1 cellular context compared by ENCODE assay signal in the genomic region with DNA sequence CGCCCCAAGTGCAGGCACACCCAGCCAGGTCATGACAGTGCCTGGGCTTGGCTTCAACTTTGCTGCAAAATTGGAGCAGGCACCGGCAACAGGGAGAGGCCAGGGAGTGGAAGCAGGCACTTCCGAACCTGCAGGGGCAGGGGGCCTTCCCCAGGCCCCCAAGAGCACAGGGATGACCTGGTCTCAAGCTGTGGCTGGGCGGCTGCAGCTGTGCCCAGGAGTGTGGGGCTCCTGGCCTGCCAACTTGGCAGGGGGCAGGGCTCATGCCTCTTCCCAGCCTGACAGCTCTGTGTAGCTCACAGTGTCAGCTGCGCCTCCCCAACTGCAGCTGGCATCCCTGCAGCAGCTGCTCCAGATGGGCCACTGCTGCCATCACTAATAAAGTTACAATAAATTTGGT.
TF ChIP-seq lines count a peak whose summit lies in the region.

No MANE protein-coding gene starts in this region.

TF ChIP-seq in SK-N-SH treated with all-trans-retinoic acid at 6 μM for 48 hours, 23 proteins besides CTCF, POLR2A, EP300 and RAD21 (continued from another document):
- TF ChIP-seq, protein P1, sequence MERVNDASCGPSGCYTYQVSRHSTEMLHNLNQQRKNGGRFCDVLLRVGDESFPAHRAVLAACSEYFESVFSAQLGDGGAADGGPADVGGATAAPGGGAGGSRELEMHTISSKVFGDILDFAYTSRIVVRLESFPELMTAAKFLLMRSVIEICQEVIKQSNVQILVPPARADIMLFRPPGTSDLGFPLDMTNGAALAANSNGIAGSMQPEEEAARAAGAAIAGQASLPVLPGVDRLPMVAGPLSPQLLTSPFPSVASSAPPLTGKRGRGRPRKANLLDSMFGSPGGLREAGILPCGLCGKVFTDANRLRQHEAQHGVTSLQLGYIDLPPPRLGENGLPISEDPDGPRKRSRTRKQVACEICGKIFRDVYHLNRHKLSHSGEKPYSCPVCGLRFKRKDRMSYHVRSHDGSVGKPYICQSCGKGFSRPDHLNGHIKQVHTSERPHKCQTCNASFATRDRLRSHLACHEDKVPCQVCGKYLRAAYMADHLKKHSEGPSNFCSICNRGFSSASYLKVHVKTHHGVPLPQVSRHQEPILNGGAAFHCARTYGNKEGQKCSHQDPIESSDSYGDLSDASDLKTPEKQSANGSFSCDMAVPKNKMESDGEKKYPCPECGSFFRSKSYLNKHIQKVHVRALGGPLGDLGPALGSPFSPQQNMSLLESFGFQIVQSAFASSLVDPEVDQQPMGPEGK (CRISPR knock-in tag; IDR thresholded peaks at IDR 0.05; ENCODE audit: borderline replicate concordance) = no peak
- TF ChIP-seq, protein P2, sequence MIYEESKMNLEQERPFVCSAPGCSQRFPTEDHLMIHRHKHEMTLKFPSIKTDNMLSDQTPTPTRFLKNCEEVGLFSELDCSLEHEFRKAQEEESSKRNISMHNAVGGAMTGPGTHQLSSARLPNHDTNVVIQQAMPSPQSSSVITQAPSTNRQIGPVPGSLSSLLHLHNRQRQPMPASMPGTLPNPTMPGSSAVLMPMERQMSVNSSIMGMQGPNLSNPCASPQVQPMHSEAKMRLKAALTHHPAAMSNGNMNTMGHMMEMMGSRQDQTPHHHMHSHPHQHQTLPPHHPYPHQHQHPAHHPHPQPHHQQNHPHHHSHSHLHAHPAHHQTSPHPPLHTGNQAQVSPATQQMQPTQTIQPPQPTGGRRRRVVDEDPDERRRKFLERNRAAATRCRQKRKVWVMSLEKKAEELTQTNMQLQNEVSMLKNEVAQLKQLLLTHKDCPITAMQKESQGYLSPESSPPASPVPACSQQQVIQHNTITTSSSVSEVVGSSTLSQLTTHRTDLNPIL (CRISPR knock-in tag; IDR thresholded peaks at IDR 0.05; ENCODE audit: low read depth) = no peak
- TF ChIP-seq, protein P3, sequence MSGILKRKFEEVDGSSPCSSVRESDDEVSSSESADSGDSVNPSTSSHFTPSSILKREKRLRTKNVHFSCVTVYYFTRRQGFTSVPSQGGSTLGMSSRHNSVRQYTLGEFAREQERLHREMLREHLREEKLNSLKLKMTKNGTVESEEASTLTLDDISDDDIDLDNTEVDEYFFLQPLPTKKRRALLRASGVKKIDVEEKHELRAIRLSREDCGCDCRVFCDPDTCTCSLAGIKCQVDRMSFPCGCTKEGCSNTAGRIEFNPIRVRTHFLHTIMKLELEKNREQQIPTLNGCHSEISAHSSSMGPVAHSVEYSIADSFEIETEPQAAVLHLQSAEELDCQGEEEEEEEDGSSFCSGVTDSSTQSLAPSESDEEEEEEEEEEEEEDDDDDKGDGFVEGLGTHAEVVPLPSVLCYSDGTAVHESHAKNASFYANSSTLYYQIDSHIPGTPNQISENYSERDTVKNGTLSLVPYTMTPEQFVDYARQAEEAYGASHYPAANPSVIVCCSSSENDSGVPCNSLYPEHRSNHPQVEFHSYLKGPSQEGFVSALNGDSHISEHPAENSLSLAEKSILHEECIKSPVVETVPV (CRISPR knock-in tag; IDR thresholded peaks at IDR 0.05) = no peak
- TF ChIP-seq ZFP3 (CRISPR knock-in tag; IDR thresholded peaks at IDR 0.05) (no peak), CSDC2 (CRISPR knock-in tag; IDR thresholded peaks at IDR 0.05) (no peak), TOX (CRISPR knock-in tag; IDR thresholded peaks at IDR 0.05; ENCODE audit: borderline replicate concordance) (no peak), ZNF8 (CRISPR knock-in tag; IDR thresholded peaks at IDR 0.05) (no peak)
- TF ChIP-seq, protein P4, sequence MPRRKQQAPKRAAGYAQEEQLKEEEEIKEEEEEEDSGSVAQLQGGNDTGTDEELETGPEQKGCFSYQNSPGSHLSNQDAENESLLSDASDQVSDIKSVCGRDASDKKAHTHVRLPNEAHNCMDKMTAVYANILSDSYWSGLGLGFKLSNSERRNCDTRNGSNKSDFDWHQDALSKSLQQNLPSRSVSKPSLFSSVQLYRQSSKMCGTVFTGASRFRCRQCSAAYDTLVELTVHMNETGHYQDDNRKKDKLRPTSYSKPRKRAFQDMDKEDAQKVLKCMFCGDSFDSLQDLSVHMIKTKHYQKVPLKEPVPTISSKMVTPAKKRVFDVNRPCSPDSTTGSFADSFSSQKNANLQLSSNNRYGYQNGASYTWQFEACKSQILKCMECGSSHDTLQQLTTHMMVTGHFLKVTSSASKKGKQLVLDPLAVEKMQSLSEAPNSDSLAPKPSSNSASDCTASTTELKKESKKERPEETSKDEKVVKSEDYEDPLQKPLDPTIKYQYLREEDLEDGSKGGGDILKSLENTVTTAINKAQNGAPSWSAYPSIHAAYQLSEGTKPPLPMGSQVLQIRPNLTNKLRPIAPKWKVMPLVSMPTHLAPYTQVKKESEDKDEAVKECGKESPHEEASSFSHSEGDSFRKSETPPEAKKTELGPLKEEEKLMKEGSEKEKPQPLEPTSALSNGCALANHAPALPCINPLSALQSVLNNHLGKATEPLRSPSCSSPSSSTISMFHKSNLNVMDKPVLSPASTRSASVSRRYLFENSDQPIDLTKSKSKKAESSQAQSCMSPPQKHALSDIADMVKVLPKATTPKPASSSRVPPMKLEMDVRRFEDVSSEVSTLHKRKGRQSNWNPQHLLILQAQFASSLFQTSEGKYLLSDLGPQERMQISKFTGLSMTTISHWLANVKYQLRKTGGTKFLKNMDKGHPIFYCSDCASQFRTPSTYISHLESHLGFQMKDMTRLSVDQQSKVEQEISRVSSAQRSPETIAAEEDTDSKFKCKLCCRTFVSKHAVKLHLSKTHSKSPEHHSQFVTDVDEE (CRISPR knock-in tag; IDR thresholded peaks at IDR 0.05) = no peak
